9 cellular contexts compared by ENCODE assay signal in genomic region chr13:113449693-113450347, GRCh38. TPM values are rescaled to one million over a fixed set of nuclear protein-coding genes. Genes with fewer than 3 reads are reported as not detected.
DNase-seq lines count a peak whose midpoint lies in the region; ATAC-seq and TF ChIP-seq lines count a peak whose summit lies in the region.
"Had no signal": no experiment of that assay in that cellular context is flagged by ENCODE, and none has a peak within 500 bp of the region (broad histone marks: within the 10 kb centered on the region; RNA-seq: fewer than 3 reads in every experiment).

No MANE protein-coding gene starts in this region.

- H3K27me3 Mint-ChIP-seq in activated naive CD4-positive, alpha-beta T cell treated with anti-CD3 and anti-CD28 coated beads, Interleukin-2, amount 10 ng/mL, durations not matched to agents 7 days and 5 days, result no peaks in the 10 kb centered on the region
- H3K27me3 Mint-ChIP-seq in activated CD8-positive, alpha-beta T cell treated with anti-CD3 and anti-CD28 coated beads, Interleukin-2, amount 10 ng/mL, durations not matched to agents 7 days and 5 days (ENCODE audit: low read depth), result no peaks in the 10 kb centered on the region

- POLR2A ChIA-PET in activated CD8-positive, alpha-beta T cell treated with anti-CD3 and anti-CD28 coated beads, Interleukin-2, amount 10 ng/mL, durations not matched to agents 7 days and 5 days (lab: Charles Lee), result no interaction called here

- no peak for TF ChIP-seq CTCF in transverse colon (IDR thresholded peaks at IDR 0.05)
- no peak for TF ChIP-seq CTCF in foreskin fibroblast (IDR thresholded peaks at IDR 0.05; ENCODE audit: low read depth, low read length)

- H3K36me3 Mint-ChIP-seq in activated naive CD4-positive, alpha-beta T cell treated with anti-CD3 and anti-CD28 coated beads, Interleukin-2, amount 10 ng/mL, durations not matched to agents 7 days and 5 days, result no peaks in the 10 kb centered on the region
- H3K36me3 Mint-ChIP-seq in activated naive CD4-positive, alpha-beta T cell treated with anti-CD3 and anti-CD28 coated beads, Interleukin-2, amount 50 U/mL, for 72 hours, result no peaks in the 10 kb centered on the region
- H3K36me3 Mint-ChIP-seq in activated CD8-positive, alpha-beta T cell treated with anti-CD3 and anti-CD28 coated beads, Interleukin-2, amount 10 ng/mL, durations not matched to agents 7 days and 5 days (ENCODE audit: low read depth), result peaks cover 7% of the 10 kb centered on the region

- DNase-seq in activated naive CD4-positive, alpha-beta T cell treated with anti-CD3 and anti-CD28 coated beads, Interleukin-2, amount 10 ng/mL, durations not matched to agents 7 days and 5 days, result no peak
- DNase-seq in activated naive CD4-positive, alpha-beta T cell treated with anti-CD3 and anti-CD28 coated beads, Interleukin-2, amount 50 U/mL, for 72 hours (ENCODE audit: low spot score in 2 of 2), result no peak
- DNase-seq in activated CD8-positive, alpha-beta T cell treated with anti-CD3 and anti-CD28 coated beads, Interleukin-2, amount 10 ng/mL, durations not matched to agents 7 days and 5 days, result no peak
- DNase-seq in left colon, result no peak
- DNase-seq in transverse colon, result no peak
- no peak for DNase-seq in foreskin fibroblast
- DNase-seq in cortex of kidney (lab: John Stamatoyannopoulos, UW), result no peak
- DNase-seq: foreskin melanocyte had no signal

- peak overlapping the region; percentile 75 to 84 (median 76) for H3K27ac ChIP-seq in transverse colon

- peaks cover 0 to 9% (median 7%) of the 10 kb centered on the region in 4 donors for H3K4me1 ChIP-seq in transverse colon

- no peaks in the 10 kb centered on the region for H3K9me3 ChIP-seq in transverse colon

- 67 to 100% methylated on average over 1 to 13 of the region's 13 CpGs for WGBS in transverse colon (ENCODE audit: low coverage in 1 of 2), 2 donors

- H3K9me3 Mint-ChIP-seq in activated naive CD4-positive, alpha-beta T cell treated with anti-CD3 and anti-CD28 coated beads, Interleukin-2, amount 10 ng/mL, durations not matched to agents 7 days and 5 days, result peaks cover 7% of the 10 kb centered on the region
- H3K9me3 Mint-ChIP-seq in activated naive CD4-positive, alpha-beta T cell treated with anti-CD3 and anti-CD28 coated beads, Interleukin-2, amount 50 U/mL, for 72 hours, result no peaks in the 10 kb centered on the region
- H3K9me3 Mint-ChIP-seq in activated CD8-positive, alpha-beta T cell treated with anti-CD3 and anti-CD28 coated beads, Interleukin-2, amount 10 ng/mL, durations not matched to agents 7 days and 5 days (ENCODE audit: insufficient read depth), result no peaks in the 10 kb centered on the region

- ATAC-seq in activated naive CD4-positive, alpha-beta T cell treated with anti-CD3 and anti-CD28 coated beads, Interleukin-2, amount 50 U/mL, for 72 hours, result no peak
- ATAC-seq in activated CD8-positive, alpha-beta T cell treated with anti-CD3 and anti-CD28 coated beads, Interleukin-2, amount 10 ng/mL, durations not matched to agents 7 days and 5 days, result no peak
- ATAC-seq in left colon, result peak; percentile 6
- no peak for ATAC-seq in GM19455 (IDR thresholded peaks at IDR 0.05; ENCODE audit: unreplicated experiment)

- no peaks in the 10 kb centered on the region for H3K36me3 ChIP-seq in transverse colon

- H3K4me3 ChIP-seq in transverse colon (peak overlapping the region in 3 of 4 donors; percentile 18 to 38 (median 27)), foreskin fibroblast (ENCODE audit: low read depth in 1 of 2, low read length in 2 of 2) (peak overlapping the region in 1 of 2 donors; percentile 30)

- peak overlapping the region; percentile 51 for H3K4me3 Mint-ChIP-seq in activated naive CD4-positive, alpha-beta T cell treated with anti-CD3 and anti-CD28 coated beads, Interleukin-2, amount 10 ng/mL, durations not matched to agents 7 days and 5 days
- peak overlapping the region; percentile 44 for H3K4me3 Mint-ChIP-seq in activated CD8-positive, alpha-beta T cell treated with anti-CD3 and anti-CD28 coated beads, Interleukin-2, amount 10 ng/mL, durations not matched to agents 7 days and 5 days

- no peaks in the 10 kb centered on the region for H3K4me1 Mint-ChIP-seq in activated naive CD4-positive, alpha-beta T cell treated with anti-CD3 and anti-CD28 coated beads, Interleukin-2, amount 10 ng/mL, durations not matched to agents 7 days and 5 days
- no peaks in the 10 kb centered on the region for H3K4me1 Mint-ChIP-seq in activated CD8-positive, alpha-beta T cell treated with anti-CD3 and anti-CD28 coated beads, Interleukin-2, amount 10 ng/mL, durations not matched to agents 7 days and 5 days (ENCODE audit: low read depth)

- CTCF ChIA-PET in activated naive CD4-positive, alpha-beta T cell treated with anti-CD3 and anti-CD28 coated beads, Interleukin-2, amount 10 ng/mL, durations not matched to agents 7 days and 5 days (lab: Charles Lee), result interaction anchor here (1.4 kb wide), 1 partner anchor 507 kb away, joined by 3 read pairs; no protein-coding TSS in a partner anchor
- CTCF ChIA-PET in activated CD8-positive, alpha-beta T cell treated with anti-CD3 and anti-CD28 coated beads, Interleukin-2, amount 10 ng/mL, durations not matched to agents 7 days and 5 days (lab: Charles Lee), result no interaction called here

- in situ Hi-C loops in transverse colon (cut with MboI; ENCODE audit: low pct_ligation_motif_present in 1 of 4, low pct_unique_long_range_greater_than_20kb in 1 of 4, low sequenced_read_pairs in 3 of 4), result no loop called here

- no peak for TF ChIP-seq EP300 in transverse colon (IDR thresholded peaks at IDR 0.05; ENCODE audit: low read depth)

- no peaks in the 10 kb centered on the region for H3K27me3 ChIP-seq in transverse colon

- peak overlapping the region; percentile 81 for H3K27ac Mint-ChIP-seq in activated naive CD4-positive, alpha-beta T cell treated with anti-CD3 and anti-CD28 coated beads, Interleukin-2, amount 10 ng/mL, durations not matched to agents 7 days and 5 days
- H3K27ac Mint-ChIP-seq in activated naive CD4-positive, alpha-beta T cell treated with anti-CD3 and anti-CD28 coated beads, Interleukin-2, amount 50 U/mL, for 72 hours, result peak overlapping the region in 1 of 2 donors; percentile 31
- H3K27ac Mint-ChIP-seq in activated CD8-positive, alpha-beta T cell treated with anti-CD3 and anti-CD28 coated beads, Interleukin-2, amount 10 ng/mL, durations not matched to agents 7 days and 5 days, result peak overlapping the region; percentile 60

- intact Hi-C loops in left colon (cut with DNase I, micrococcal nuclease), result no loop called here
- intact Hi-C loops in transverse colon (cut with DNase I; ENCODE audit: low total_unique reads), result no loop called here

- TF ChIP-seq POLR2A in transverse colon (IDR thresholded peaks at IDR 0.05), result no peak

RNA-seq across cellular contexts. Expression of gene ADPRHL1, which starts 3.5 kb away (rescaled TPM):
- under 1 TPM in 1 of 2 donors, not detected in 1; 0.19 TPM for total RNA-seq in activated naive CD4-positive, alpha-beta T cell treated with anti-CD3 and anti-CD28 coated beads, Interleukin-2, amount 50 U/mL, for 72 hours
- total RNA-seq in activated CD8-positive, alpha-beta T cell treated with anti-CD3 and anti-CD28 coated beads, Interleukin-2, amount 10 ng/mL, durations not matched to agents 7 days and 5 days, result under 1 TPM; 0.73 to 0.87 TPM
- total RNA-seq in left colon (1 to 10 TPM; 4.0 to 7.8 TPM), transverse colon (10 to 100 TPM in 1 of 4 donors, 1 to 10 TPM in 3; 4.1 to 10.2 (median 5.9) TPM)

RNA-seq across cellular contexts. Expression of gene DCUN1D2, which starts 40.7 kb away (rescaled TPM):
- total RNA-seq in activated naive CD4-positive, alpha-beta T cell treated with anti-CD3 and anti-CD28 coated beads, Interleukin-2, amount 50 U/mL, for 72 hours, result 10 to 100 TPM; 18.9 to 36.5 TPM
- 10 to 100 TPM; 20.1 to 20.8 TPM for total RNA-seq in activated CD8-positive, alpha-beta T cell treated with anti-CD3 and anti-CD28 coated beads, Interleukin-2, amount 10 ng/mL, durations not matched to agents 7 days and 5 days
- 10 to 100 TPM; 18.2 to 22.7 TPM for total RNA-seq in left colon
- 10 to 100 TPM; 18.7 to 28.4 (median 20.2) TPM for total RNA-seq in transverse colon
